Comparison of ENCODE assay signal across 21 cellular contexts in genomic region chr6:45191414-45191813, GRCh38.
"Had no signal": no experiment of that assay in that cellular context is flagged by ENCODE, and none has a peak within 500 bp of the region (broad histone marks: within the 10 kb centered on the region; RNA-seq: fewer than 3 reads in every experiment).

No MANE protein-coding gene starts in this region.

- H3K9me3 ChIP-seq: SK-N-SH had no signal

- DNase-seq: IMR-90, Karpas-422, MM.1S, NCI-H1092 treated with DMSO at 0.1 percent for 48 hours, NCI-H1436, NCI-H187, NCI-H2029, NCI-H2081 treated with DMSO at 0.1 percent for 48 hours, NCI-H2171, NCI-H226, NCI-H446, NCI-H510A, NCI-H524 treated with DMSO at 0.1 percent for 48 hours, NCI-H69, NCI-H774, PC-3, SHP77, SK-N-SH, T-helper 1 cell had no signal

- ATAC-seq: Panc1, PC-3 had no signal

- H3K27ac ChIP-seq: RWPE1 had no signal
